23 cellular contexts compared by ENCODE assay signal in the genomic region with DNA sequence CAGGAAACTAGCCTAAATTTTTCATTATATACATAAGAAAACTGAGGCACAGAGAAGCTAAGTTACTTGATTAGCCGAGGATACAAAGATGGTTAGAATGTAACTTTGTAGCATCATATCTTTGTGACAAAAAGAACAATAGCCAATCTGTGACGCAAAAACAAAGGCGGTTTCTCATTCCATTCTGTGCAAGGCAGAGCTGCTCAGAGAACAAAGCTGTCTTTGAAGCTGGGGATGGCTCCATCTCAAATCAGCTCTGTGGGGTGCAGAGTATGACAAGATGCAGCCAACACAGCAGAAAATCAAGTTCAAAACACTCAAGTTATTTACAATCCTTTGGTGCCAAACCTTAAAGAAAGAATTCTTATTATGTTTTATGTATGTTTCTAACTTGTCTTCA.
DNase-seq lines count a peak whose midpoint lies in the region; ATAC-seq, FAIRE-seq and TF ChIP-seq lines count a peak whose summit lies in the region.
"Had no signal": no experiment of that assay in that cellular context is flagged by ENCODE, and none has a peak within 500 bp of the region (broad histone marks: within the 10 kb centered on the region; RNA-seq: fewer than 3 reads in every experiment).

No MANE protein-coding gene starts in this region.

- FAIRE-seq in urothelium cell line (lab: Jason Lieb, UNC), result no peak
- FAIRE-seq: bronchial epithelial cell, RCC 7860 had no signal

- no CpG with 5 or more reads among the region's 3 CpGs for WGBS in neuronal stem cell (ENCODE audit: extremely low coverage in 2 of 2, insufficient read length in 2 of 2, insufficient replicate concordance in 1 of 2), 2 donors

- no peak overlapping the region for H2BK12ac ChIP-seq in neuronal stem cell (ENCODE audit: low read length)

- H3K18ac ChIP-seq in neuronal stem cell (ENCODE audit: low read length), result no peak overlapping the region

- no peak for ATAC-seq in lower lobe of right lung
- ATAC-seq: activated T-cell treated with anti-CD3 and anti-CD28 coated beads, Interleukin-2, amount 50 U/mL, for 4 hours; heart right ventricle; mucosa of descending colon; T-helper 17 cell had no signal

- no peak overlapping the region for H3K4ac ChIP-seq in neuronal stem cell (ENCODE audit: low read length)

- H3K9ac ChIP-seq in neuronal stem cell (ENCODE audit: low read depth, low read length, poor library complexity), result no peak overlapping the region

- H3K79me1 ChIP-seq in neuronal stem cell (ENCODE audit: low read depth, low read length), result no peaks in the 10 kb centered on the region

- peak overlapping the region; percentile 12 for H2AFZ ChIP-seq in neuronal stem cell (ENCODE audit: low read length)

- H2BK120ac ChIP-seq in neuronal stem cell (ENCODE audit: low read depth, low read length), result no peak overlapping the region

- H3K9me3 ChIP-seq in neuronal stem cell (replicated peaks in 1 of 2; ENCODE audit: control insufficient read depth in 2 of 2, insufficient read depth in 1 of 2, low read depth in 1 of 2, low read length in 2 of 2) (no peaks in the 10 kb centered on the region), lower lobe of right lung (no peaks in the 10 kb centered on the region)
- H3K9me3 ChIP-seq: heart right ventricle, mucosa of descending colon, vagina had no signal

- H3K36me3 ChIP-seq in neuronal stem cell (replicated peaks in 1 of 2; ENCODE audit: control insufficient read depth in 2 of 2, insufficient read depth in 2 of 2, low read length in 2 of 2), result no peaks in the 10 kb centered on the region
- H3K36me3 ChIP-seq in lower lobe of right lung, result no peaks in the 10 kb centered on the region
- H3K36me3 ChIP-seq: heart right ventricle, left ventricle myocardium inferior, vagina had no signal

- H3K27ac ChIP-seq in angular gyrus (ENCODE audit: low read depth, low read length), result peak overlapping the region; percentile 98
- H3K27ac ChIP-seq in neuronal stem cell (replicated peaks; ENCODE audit: low read length), result no peak overlapping the region
- no peak overlapping the region for H3K27ac ChIP-seq in lower lobe of right lung
- H3K27ac ChIP-seq: heart right ventricle, left ventricle myocardium inferior, vagina had no signal

- no peak overlapping the region for H2BK5ac ChIP-seq in neuronal stem cell (ENCODE audit: low read length)

- DNase-seq in head of caudate nucleus, result peak; percentile 14 to 95 (median 80)
- DNase-seq in neuronal stem cell (ENCODE audit: low spot score), result peak; percentile 8
- DNase-seq in urothelium cell line (ENCODE audit: low spot score), result peak; percentile 14
- DNase-seq in T1000 (lab: John Stamatoyannopoulos, UW), result no peak
- DNase-seq in lower lobe of right lung, result no peak
- no peak for DNase-seq in ecto neural progenitor cell (ENCODE audit: low spot score)
- DNase-seq: activated CD4-positive, alpha-beta T cell treated with anti-CD3 and anti-CD28 coated beads for 48 hours; activated T-cell treated with anti-CD3 and anti-CD28 coated beads, Interleukin-2, amount 50 U/mL, for 4 hours; CD4-positive, CD25-positive, alpha-beta regulatory T cell; HCEC 1CT; heart right ventricle; immature natural killer cell; left ventricle myocardium inferior; mucosa of descending colon; NCI-H524 treated with DMSO at 0.1 percent for 48 hours; nephron progenitor cell; stimulated activated CD4-positive, alpha-beta T cell treated with anti-CD3 and anti-CD28 coated beads, Interleukin-2, amount 100 ng/mL, for 24 hours; T-helper 17 cell had no signal

- H2AK5ac ChIP-seq in neuronal stem cell (ENCODE audit: low read depth, low read length), result no peak overlapping the region

- no peak overlapping the region for H4K8ac ChIP-seq in neuronal stem cell (ENCODE audit: low read depth, low read length)

- H3K23ac ChIP-seq in neuronal stem cell (ENCODE audit: low read depth, low read length, poor library complexity), result no peak overlapping the region

- no peak for TF ChIP-seq CTCF in lower lobe of right lung (IDR thresholded peaks at IDR 0.05)

- intact Hi-C loops in head of caudate nucleus (cut with DNase I) (no loop called here), lower lobe of right lung (cut with DNase I) (no loop called here)

- H3K14ac ChIP-seq in neuronal stem cell (ENCODE audit: low read length), result no peak overlapping the region

- no peak overlapping the region for H4K91ac ChIP-seq in neuronal stem cell (ENCODE audit: low read depth, low read length, poor library complexity)

- no peak overlapping the region for H3K4me2 ChIP-seq in neuronal stem cell (ENCODE audit: insufficient read depth, low read length, poor library complexity, severe bottlenecking)
- H3K4me2 ChIP-seq: smooth muscle cell had no signal

- H3K4me1 ChIP-seq in neuronal stem cell (ENCODE audit: control insufficient read depth in 2 of 2, insufficient read depth in 1 of 2, low read depth in 1 of 2, low read length in 2 of 2) (peaks cover 2 to 9% of the 10 kb centered on the region in 2 donors), lower lobe of right lung (no peaks in the 10 kb centered on the region)
- H3K4me1 ChIP-seq: heart right ventricle, left ventricle myocardium inferior, vagina had no signal

- no peak overlapping the region for H2BK15ac ChIP-seq in neuronal stem cell (ENCODE audit: low read length)

- H3K27me3 ChIP-seq in neuronal stem cell (ENCODE audit: control insufficient read depth in 3 of 3, insufficient read depth in 3 of 3, low read depth in 1 of 3, low read length in 3 of 3) (no peaks in the 10 kb centered on the region), lower lobe of right lung (ENCODE audit: low read depth) (no peaks in the 10 kb centered on the region)
- H3K27me3 ChIP-seq: heart right ventricle, vagina had no signal

- no peak overlapping the region for H3K4me3 ChIP-seq in neuronal stem cell (ENCODE audit: low read length in 2 of 2)
- no peak overlapping the region for H3K4me3 ChIP-seq in lower lobe of right lung
- H3K4me3 ChIP-seq: heart right ventricle, left ventricle myocardium inferior, mucosa of descending colon, smooth muscle cell, vagina had no signal

Comparison
In these comparisons a context has a peak if more than half of its experiments do, and no peak if none do; other contexts are left out.
1. DNase-seq: peak in head of caudate nucleus (42 of 42), neuronal stem cell (single experiment) and urothelium cell line (single experiment); none in T1000 (single experiment), lower lobe of right lung (single experiment) and ecto neural progenitor cell (single experiment).